Comparison of ENCODE assay signal across 24 cellular contexts in the genomic region with DNA sequence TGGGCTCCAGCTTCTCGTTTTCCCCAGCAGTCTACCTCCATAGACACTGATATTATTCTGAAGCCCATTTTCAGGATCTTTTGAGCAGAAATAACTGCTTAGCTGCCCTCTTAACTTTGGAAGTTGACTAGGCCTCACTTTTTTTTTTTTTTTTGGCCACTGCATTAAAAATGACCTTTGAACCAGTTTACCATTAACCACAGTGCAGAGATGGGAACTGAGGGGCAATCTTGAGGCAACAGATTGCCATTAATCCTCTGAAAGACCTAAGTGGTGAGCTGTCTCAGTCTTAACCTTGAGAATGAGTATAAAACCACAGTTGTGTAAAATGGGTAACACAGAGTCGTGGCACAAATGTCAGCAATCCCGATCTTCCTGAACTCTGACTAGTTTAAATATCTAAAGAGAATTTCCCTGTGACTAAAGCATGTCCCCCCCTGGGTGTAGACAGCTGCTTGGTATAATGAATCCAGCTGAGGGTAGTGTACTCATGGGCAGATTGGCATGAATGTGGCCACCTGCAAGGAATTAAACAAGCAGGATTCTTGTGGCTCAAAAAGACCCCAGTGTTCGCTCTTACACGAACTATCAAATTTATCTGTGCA.
"Had no signal": no experiment of that assay in that cellular context is flagged by ENCODE, and none has a peak within 500 bp of the region (broad histone marks: within the 10 kb centered on the region; RNA-seq: fewer than 3 reads in every experiment).

No MANE protein-coding gene starts in this region.

- H3K27me3 ChIP-seq: colonic mucosa, neural progenitor cell, tibial artery had no signal

- ATAC-seq: activated CD4-positive, alpha-beta T cell treated with anti-CD3 and anti-CD28 coated beads for 36 hours; activated CD8-positive, alpha-beta memory T cell treated with anti-CD3 and anti-CD28 coated beads, Interleukin-2, amount 10 ng/mL, durations not matched to agents 7 days and 5 days; activated naive CD8-positive, alpha-beta T cell treated with anti-CD3 and anti-CD28 coated beads, Interleukin-2, amount 50 U/mL, for 24 hours; lower lobe of right lung; right cardiac atrium; stimulated activated naive CD8-positive, alpha-beta T cell treated with anti-CD3 and anti-CD28 coated beads, Interleukin-15, Interleukin-2, amounts not matched to agents 100 U/mL and 50 U/mL, for 24 hours; WTC11 had no signal

- H3K9me3 Mint-ChIP-seq: activated CD4-positive, alpha-beta memory T cell treated with anti-CD3 and anti-CD28 coated beads, Interleukin-2, amount 10 ng/mL, durations not matched to agents 7 days and 5 days; activated naive CD4-positive, alpha-beta T cell treated with anti-CD3 and anti-CD28 coated beads for 36 hours; activated naive CD8-positive, alpha-beta T cell treated with anti-CD3 and anti-CD28 coated beads, Interleukin-2, amount 50 U/mL, for 24 hours; activated T-helper 2 cell treated with anti-CD3 and anti-CD28 coated beads, Interferon-gamma antibody, Interleukin-2, Interleukin-4, amounts not matched to agents 10 μg/mL and 5 μg/mL and 100 μg/mL, durations not matched to agents 14 hours and 24 hours and 36 hours; central memory CD8-positive, alpha-beta T cell; mesothelial cell of epicardium; neural progenitor cell; WTC11 had no signal

- H3K4me3 ChIP-seq: colonic mucosa, lower lobe of right lung, neural progenitor cell, prostate gland, skin epidermis, tibial artery had no signal

- H3K36me3 ChIP-seq: colonic mucosa, neural progenitor cell, prostate gland had no signal

- H3K4me1 Mint-ChIP-seq: activated CD4-positive, alpha-beta memory T cell treated with anti-CD3 and anti-CD28 coated beads, Interleukin-2, amount 10 ng/mL, durations not matched to agents 7 days and 5 days; activated CD4-positive, alpha-beta T cell treated with anti-CD3 and anti-CD28 coated beads for 36 hours; activated CD8-positive, alpha-beta memory T cell treated with anti-CD3 and anti-CD28 coated beads, Interleukin-2, amount 10 ng/mL, durations not matched to agents 7 days and 5 days; activated naive CD8-positive, alpha-beta T cell treated with anti-CD3 and anti-CD28 coated beads, Interleukin-2, amount 50 U/mL, for 24 hours; central memory CD8-positive, alpha-beta T cell; mesothelial cell of epicardium; WTC11 had no signal

- H3K9me3 ChIP-seq: colonic mucosa, lower lobe of right lung, prostate gland, tibial artery had no signal

- H3K4me1 ChIP-seq: colonic mucosa, lower lobe of right lung, neural progenitor cell, prostate gland, tibial artery had no signal

- H3K27me3 Mint-ChIP-seq: activated CD4-positive, alpha-beta memory T cell treated with anti-CD3 and anti-CD28 coated beads, Interleukin-2, amount 10 ng/mL, durations not matched to agents 7 days and 5 days; activated CD4-positive, alpha-beta T cell treated with anti-CD3 and anti-CD28 coated beads for 36 hours; activated CD8-positive, alpha-beta memory T cell treated with anti-CD3 and anti-CD28 coated beads, Interleukin-2, amount 10 ng/mL, durations not matched to agents 7 days and 5 days; activated naive CD8-positive, alpha-beta T cell treated with anti-CD3 and anti-CD28 coated beads, Interleukin-2, amount 50 U/mL, for 24 hours; central memory CD8-positive, alpha-beta T cell had no signal

- H3K9ac ChIP-seq: neural progenitor cell had no signal

- H3K4me2 ChIP-seq: neural progenitor cell had no signal

- H3K27ac Mint-ChIP-seq: activated CD4-positive, alpha-beta memory T cell treated with anti-CD3 and anti-CD28 coated beads, Interleukin-2, amount 10 ng/mL, durations not matched to agents 7 days and 5 days; activated CD4-positive, alpha-beta T cell treated with anti-CD3 and anti-CD28 coated beads for 36 hours; activated CD8-positive, alpha-beta memory T cell treated with anti-CD3 and anti-CD28 coated beads, Interleukin-2, amount 10 ng/mL, durations not matched to agents 7 days and 5 days; activated naive CD4-positive, alpha-beta T cell treated with anti-CD3 and anti-CD28 coated beads for 36 hours; activated naive CD8-positive, alpha-beta T cell treated with anti-CD3 and anti-CD28 coated beads, Interleukin-2, amount 50 U/mL, for 24 hours; activated T-helper 2 cell treated with anti-CD3 and anti-CD28 coated beads, Interferon-gamma antibody, Interleukin-2, Interleukin-4, amounts not matched to agents 10 μg/mL and 5 μg/mL and 100 μg/mL, durations not matched to agents 14 hours and 24 hours and 36 hours; mesothelial cell of epicardium; neural progenitor cell; WTC11 had no signal

- H3K4me3 Mint-ChIP-seq: activated CD4-positive, alpha-beta memory T cell treated with anti-CD3 and anti-CD28 coated beads, Interleukin-2, amount 10 ng/mL, durations not matched to agents 7 days and 5 days; activated CD4-positive, alpha-beta T cell treated with anti-CD3 and anti-CD28 coated beads for 36 hours; activated CD8-positive, alpha-beta memory T cell treated with anti-CD3 and anti-CD28 coated beads, Interleukin-2, amount 10 ng/mL, durations not matched to agents 7 days and 5 days; activated naive CD4-positive, alpha-beta T cell treated with anti-CD3 and anti-CD28 coated beads for 36 hours; activated naive CD8-positive, alpha-beta T cell treated with anti-CD3 and anti-CD28 coated beads, Interleukin-2, amount 50 U/mL, for 24 hours; central memory CD8-positive, alpha-beta T cell; mesothelial cell of epicardium; neural progenitor cell; WTC11 had no signal

- FAIRE-seq: TTC549 had no signal

- DNase-seq: activated CD4-positive, alpha-beta memory T cell treated with anti-CD3 and anti-CD28 coated beads, Interleukin-2, amount 10 ng/mL, durations not matched to agents 7 days and 5 days; activated CD4-positive, alpha-beta T cell treated with anti-CD3 and anti-CD28 coated beads for 36 hours; activated CD8-positive, alpha-beta memory T cell treated with anti-CD3 and anti-CD28 coated beads, Interleukin-2, amount 10 ng/mL, durations not matched to agents 7 days and 5 days; activated naive CD4-positive, alpha-beta T cell treated with anti-CD3 and anti-CD28 coated beads for 36 hours; activated naive CD8-positive, alpha-beta T cell treated with anti-CD3 and anti-CD28 coated beads, Interleukin-2, amount 50 U/mL, for 24 hours; activated T-cell treated with anti-CD3 and anti-CD28 coated beads, Interleukin-2, amount 50 U/mL, for 1 hour; aorta; colonic mucosa; foreskin melanocyte; kidney glomerular epithelial cell; lower lobe of right lung; right cardiac atrium; stimulated activated naive CD8-positive, alpha-beta T cell treated with anti-CD3 and anti-CD28 coated beads, Interleukin-15, Interleukin-2, amounts not matched to agents 100 U/mL and 50 U/mL, for 24 hours; substantia nigra; T-helper 2 cell; tibial artery had no signal

- H2AFZ ChIP-seq: neural progenitor cell had no signal

- H3K27ac ChIP-seq: colonic mucosa, lower lobe of right lung, neural progenitor cell, prostate gland, skin epidermis, tibial artery had no signal
